In the genomic region with DNA sequence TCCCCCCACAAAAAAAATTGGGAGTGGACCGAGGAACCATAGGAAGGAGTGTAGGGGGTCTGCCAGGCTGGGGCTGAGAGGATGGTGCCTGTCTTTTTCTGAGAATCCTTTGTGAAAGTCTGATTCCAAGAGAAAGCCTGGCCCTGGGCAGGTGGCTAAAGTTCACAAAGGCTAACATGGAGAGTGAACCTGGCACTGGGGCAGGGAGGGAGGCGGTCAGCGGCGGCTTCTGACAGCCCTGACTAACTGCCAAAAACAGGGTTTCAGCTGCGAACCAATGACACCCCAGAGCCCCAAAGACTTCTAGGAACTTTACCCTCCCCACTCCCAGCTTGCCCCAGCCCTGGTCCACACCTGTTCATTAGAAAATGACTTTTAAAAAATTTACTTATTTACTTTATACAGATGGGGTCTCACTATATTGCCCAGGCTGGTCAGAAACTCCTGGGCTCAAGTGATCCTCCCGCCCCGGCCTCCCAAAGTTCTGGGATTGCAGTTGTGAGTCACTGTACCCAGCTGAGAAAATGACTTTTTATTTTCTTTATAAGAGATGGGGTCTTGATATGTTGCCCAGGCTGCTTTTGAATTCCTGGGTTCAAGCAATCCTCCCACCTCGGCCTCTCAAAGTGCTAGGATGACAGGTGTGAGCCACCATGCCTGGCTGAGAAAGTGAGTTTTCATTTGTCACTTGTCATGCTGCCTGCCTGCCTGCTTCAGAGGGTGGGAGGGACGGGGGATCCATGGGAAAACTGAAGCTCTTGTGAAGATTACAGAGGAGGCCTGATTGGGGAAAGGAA, we compare ENCODE assay signal across 19 cellular contexts.
"Had no signal": no experiment of that assay in that cellular context is flagged by ENCODE, and none has a peak within 500 bp of the region (broad histone marks: within the 10 kb centered on the region; RNA-seq: fewer than 3 reads in every experiment).

No MANE protein-coding gene starts in this region.

- H3K9me3 ChIP-seq: colonic mucosa, left lung, prostate gland, right atrium auricular region, thoracic aorta had no signal

- H3K36me3 ChIP-seq: colonic mucosa, left lung, prostate gland, right atrium auricular region, thoracic aorta had no signal

- H3K27ac Mint-ChIP-seq: brain; stimulated activated memory B cell treated with anti-CD40 and anti-IgM and Interleukin-4, amounts not matched to agents 10 μg/mL and 1 μg/mL and 100 μg/mL, for 72 hours had no signal

- H3K9me3 Mint-ChIP-seq: activated T-helper 1 cell treated with anti-CD3 and anti-CD28 coated beads, Interleukin-12 subunit alpha, Interleukin-12 subunit beta, Interleukin-2, Interleukin-4 antibody, amounts not matched to agents 30 ng/mL and 10 ng/mL and 1 ng/mL, durations not matched to agents 14 hours and 24 hours and 36 hours; stimulated activated memory B cell treated with anti-CD40 and anti-IgM and Interleukin-4, amounts not matched to agents 10 μg/mL and 1 μg/mL and 100 μg/mL, for 72 hours had no signal

- H3K4me3 ChIP-seq: colonic mucosa, left lung, prostate gland, right atrium auricular region, smooth muscle cell, thoracic aorta had no signal

- H3K27me3 ChIP-seq: colonic mucosa, left lung, right atrium auricular region had no signal

- H3K27ac ChIP-seq: colonic mucosa, left lung, prostate gland, right atrium auricular region, thoracic aorta had no signal

- ATAC-seq: left lung; stimulated activated memory B cell treated with anti-CD40 and anti-IgM and Interleukin-4, amounts not matched to agents 10 μg/mL and 1 μg/mL and 100 μg/mL, for 72 hours had no signal

- H3K36me3 Mint-ChIP-seq: brain; stimulated activated memory B cell treated with anti-CD40 and anti-IgM and Interleukin-4, amounts not matched to agents 10 μg/mL and 1 μg/mL and 100 μg/mL, for 72 hours had no signal

- DNase-seq: activated CD4-positive, alpha-beta T cell treated with anti-CD3 and anti-CD28 coated beads for 4 hours; activated naive CD4-positive, alpha-beta T cell; anterior cingulate cortex; central memory CD4-positive, alpha-beta T cell; colonic mucosa; erythroblast; foreskin melanocyte; hypothalamus; kidney; stimulated activated CD4-positive, alpha-beta T cell treated with anti-CD3 and anti-CD28 coated beads, Interleukin-4, amount 100 ng/mL, for 24 hours; SW 1271 had no signal

- H3K4me1 ChIP-seq: colonic mucosa, left lung, prostate gland, right atrium auricular region had no signal

- H3K4me2 ChIP-seq: smooth muscle cell had no signal

- H3K4me3 Mint-ChIP-seq: activated T-helper 1 cell treated with anti-CD3 and anti-CD28 coated beads, Interleukin-12 subunit alpha, Interleukin-12 subunit beta, Interleukin-2, Interleukin-4 antibody, amounts not matched to agents 30 ng/mL and 10 ng/mL and 1 ng/mL, durations not matched to agents 14 hours and 24 hours and 36 hours; brain; stimulated activated memory B cell treated with anti-CD40 and anti-IgM and Interleukin-4, amounts not matched to agents 10 μg/mL and 1 μg/mL and 100 μg/mL, for 72 hours had no signal
